16 cellular contexts compared by ENCODE assay signal in genomic region chr2:218044599-218044998, GRCh38. TPM values are rescaled to one million over a fixed set of nuclear protein-coding genes. Genes with fewer than 3 reads are reported as not detected.
DNase-seq lines count a peak whose midpoint lies in the region; ATAC-seq, FAIRE-seq and TF ChIP-seq lines count a peak whose summit lies in the region.
"Not testable (repeated sequence)": the region's sequence is repeated elsewhere in the genome, so short reads cannot be mapped to it uniquely, and the experiment has no call there.
"Had no signal": no experiment of that assay in that cellular context is flagged by ENCODE, and none has a peak within 500 bp of the region (broad histone marks: within the 10 kb centered on the region; RNA-seq: fewer than 3 reads in every experiment).

No MANE protein-coding gene starts in this region.

- H4K20me1 ChIP-seq in K562 (replicated peaks; ENCODE audit: control insufficient read depth, insufficient read depth, low read length): not testable (repeated sequence)

- H3K36me3 Mint-ChIP-seq in CD14-positive monocyte: peaks cover 11 to 12% of the 10 kb centered on the region in 2 donors
- H3K36me3 Mint-ChIP-seq in T-helper 1 cell treated with Interleukin-12 subunit alpha and Interleukin-12 subunit beta and Interleukin-4 antibody, amounts not matched to agents 30 μg/mL and 1 μg/mL, for 36 hours (ENCODE audit: low read depth): peaks cover 17% of the 10 kb centered on the region
- not testable (repeated sequence) for H3K36me3 Mint-ChIP-seq in activated naive CD8-positive, alpha-beta T cell

- FAIRE-seq in K562 (lab: Jason Lieb, UNC): not testable (repeated sequence)

- DNase-seq in CD14-positive monocyte (ENCODE audit: low spot score); K562 (ENCODE audit: extremely low read depth in 1 of 4, low spot score in 3 of 4): not testable (repeated sequence)

- not testable (repeated sequence) for TF ChIP-seq CTCF in CD14-positive monocyte (IDR thresholded peaks at IDR 0.05); HEK293 (tag by site-specific recombination; IDR thresholded peaks at IDR 0.05); K562 (IDR thresholded peaks at IDR 0.05 in 2 of 3, conservative IDR thresholded peaks at IDR 0.05 in 1 of 3; ENCODE audit: insufficient read depth in 2 of 3, low read depth in 1 of 3, low read length in 3 of 3)

- not testable (repeated sequence) for H3K79me2 ChIP-seq in K562 (ENCODE audit: control insufficient read depth, insufficient read depth, low read length)

- H3K27me3 ChIP-seq in K562 (ENCODE audit: control insufficient read depth in 2 of 2, insufficient read depth in 2 of 2, low read length in 2 of 2): not testable (repeated sequence)

- H3K27ac Mint-ChIP-seq in CD14-positive monocyte: peak overlapping the region in 4 of 7 donors; percentile 72 to 92 (median 76)
- peak overlapping the region; percentile 15 for H3K27ac Mint-ChIP-seq in T-helper 1 cell treated with Interleukin-12 subunit alpha and Interleukin-12 subunit beta and Interleukin-4 antibody, amounts not matched to agents 30 μg/mL and 1 μg/mL, for 36 hours
- peak overlapping the region; percentile 23 for H3K27ac Mint-ChIP-seq in activated naive CD8-positive, alpha-beta T cell

- peaks cover 0 to 14% (median 9%) of the 10 kb centered on the region in 7 donors for H3K9me3 Mint-ChIP-seq in CD14-positive monocyte
- H3K9me3 Mint-ChIP-seq in T-helper 1 cell treated with Interleukin-12 subunit alpha and Interleukin-12 subunit beta and Interleukin-4 antibody, amounts not matched to agents 30 μg/mL and 1 μg/mL, for 36 hours: peaks cover 28% of the 10 kb centered on the region
- not testable (repeated sequence) for H3K9me3 Mint-ChIP-seq in activated naive CD8-positive, alpha-beta T cell (ENCODE audit: low read depth)

- in situ Hi-C loops in K562 (cut with MboI): not testable (repeated sequence)

- WGBS in K562 (ENCODE audit: insufficient coverage, low coverage, missing lambda C conversion rate): 0% methylated on average over 1 of the region's 1 CpG

- CTCF ChIA-PET in HEK293 (lab: Yijun Ruan, JAX): interaction anchor here (0.6 to 2.4 kb wide), 8 partner anchors 10 to 259 kb away, joined by 3 to 6 read pairs (median 4); partner anchors contain the start of gene RUFY4
- CTCF ChIA-PET in K562 (lab: Yijun Ruan, JAX; ENCODE audit: low intra/inter-chr PET ratio): not testable (repeated sequence)

- intact Hi-C loops in CD14-positive monocyte (cut with micrococcal nuclease); K562 (cut with micrococcal nuclease): not testable (repeated sequence)

- H3K27ac ChIP-seq in HEK293 (ENCODE audit: extremely low read depth, low read depth, low read length); K562 (ENCODE audit: extremely low read depth, low read depth, low read length): not testable (repeated sequence)

- not testable (repeated sequence) for H3K9me3 ChIP-seq in HEK293 (ENCODE audit: control insufficient read depth, insufficient read depth, low read depth, low read length); K562 (replicated peaks; ENCODE audit: control insufficient read depth, insufficient read depth, low read depth, low read length)

- not testable (repeated sequence) for ATAC-seq in SK-N-SH treated with all-trans-retinoic acid at 6 μM for 48 hours, K562

- not testable (repeated sequence) for TF ChIP-seq EP300 in K562 (IDR thresholded peaks at IDR 0.05; ENCODE audit: low read length)

- H3K36me3 ChIP-seq in HEK293 (ENCODE audit: control insufficient read depth in 2 of 2, insufficient read depth in 1 of 2, low read length in 2 of 2); K562 (ENCODE audit: control insufficient read depth, insufficient read depth, low read length): not testable (repeated sequence)

- not testable (repeated sequence) for TF ChIP-seq RAD21 in K562 (CRISPR knock-in tag; conservative IDR thresholded peaks at IDR 0.05 in 1 of 2, IDR thresholded peaks at IDR 0.05 in 1 of 2)

- BruUV-seq in K562 (replicated peaks; lab: Mats Ljungman, UMichigan): not testable (repeated sequence)

- H3K4me1 ChIP-seq in HEK293 (ENCODE audit: control insufficient read depth, insufficient read depth, low read length); K562 (replicated peaks in 1 of 2; ENCODE audit: control insufficient read depth in 2 of 2, insufficient read depth in 2 of 2, low read length in 2 of 2): not testable (repeated sequence)

- POLR2A ChIA-PET in HEK293 (lab: Yijun Ruan, JAX): not testable (repeated sequence)
- POLR2A ChIA-PET in K562 (lab: Yijun Ruan, JAX): interaction anchor here (0.6 kb wide), 1 partner anchor 219 kb away, joined by 3 read pairs; no protein-coding TSS in a partner anchor

- not testable (repeated sequence) for H3K4me2 ChIP-seq in K562 (ENCODE audit: insufficient read depth, low read length)

- not testable (repeated sequence) for H3K4me3 Mint-ChIP-seq in CD14-positive monocyte; T-helper 1 cell treated with Interleukin-12 subunit alpha and Interleukin-12 subunit beta and Interleukin-4 antibody, amounts not matched to agents 30 μg/mL and 1 μg/mL, for 36 hours; activated naive CD8-positive, alpha-beta T cell

- H3K9me1 ChIP-seq in K562 (ENCODE audit: control insufficient read depth, insufficient read depth, low read length): not testable (repeated sequence)

- H2AFZ ChIP-seq in K562 (ENCODE audit: low read depth, low read length): not testable (repeated sequence)

- H3K9ac ChIP-seq in K562 (ENCODE audit: insufficient read depth in 1 of 2, low read depth in 2 of 2, low read length in 2 of 2): not testable (repeated sequence)

- H3K4me1 Mint-ChIP-seq in CD14-positive monocyte: peaks cover 73% of the 10 kb centered on the region
- H3K4me1 Mint-ChIP-seq in T-helper 1 cell treated with Interleukin-12 subunit alpha and Interleukin-12 subunit beta and Interleukin-4 antibody, amounts not matched to agents 30 μg/mL and 1 μg/mL, for 36 hours (ENCODE audit: low read depth): peaks cover 15% of the 10 kb centered on the region
- H3K4me1 Mint-ChIP-seq in activated naive CD8-positive, alpha-beta T cell (ENCODE audit: low read depth): not testable (repeated sequence)

- H3K4me3 ChIP-seq in HEK293 (ENCODE audit: low read depth, low read length); K562: not testable (repeated sequence)

- not testable (repeated sequence) for H3K27me3 Mint-ChIP-seq in CD14-positive monocyte (ENCODE audit: low read depth in 3 of 3); T-helper 1 cell treated with Interleukin-12 subunit alpha and Interleukin-12 subunit beta and Interleukin-4 antibody, amounts not matched to agents 30 μg/mL and 1 μg/mL, for 36 hours (ENCODE audit: low read depth); activated naive CD8-positive, alpha-beta T cell

- not testable (repeated sequence) for TF ChIP-seq POLR2A in K562 (conservative IDR thresholded peaks at IDR 0.05)

TF ChIP-seq in HEK293, 187 proteins besides CTCF, POLR2A, EP300 and RAD21:
- peak; percentile 86 for TF ChIP-seq ZNF146 (tag by site-specific recombination; IDR thresholded peaks at IDR 0.05)

TF ChIP-seq in SK-N-SH treated with all-trans-retinoic acid at 6 μM for 48 hours, 23 proteins besides CTCF, POLR2A, EP300 and RAD21:
- peak; percentile 58; the same call in 1 of the 2 replicates for TF ChIP-seq ZNF8 (CRISPR knock-in tag; IDR thresholded peaks at IDR 0.05)

TF ChIP-seq in K562, 482 proteins besides CTCF, POLR2A, EP300 and RAD21:
- peak; percentile 31 for TF ChIP-seq ZNF146 (CRISPR knock-in tag; IDR thresholded peaks at IDR 0.05; ENCODE audit: unreplicated experiment)

RNA-seq across cellular contexts. Expression of gene RUFY4, which starts 24.5 kb away (rescaled TPM):
- under 1 TPM; 0.65 to 0.68 TPM for polyA plus RNA-seq in CD14-positive monocyte
- total RNA-seq in K562 (2011; cell fraction: chromatin; rRNA removed; ENCODE audit: low replicate concordance): not detected in 2 replicates
- total RNA-seq in K562 (2011; cell fraction: nucleolus; rRNA removed): not detected in 2 replicates
- not detected in 2 replicates for total RNA-seq in K562 (2011; cell fraction: nucleoplasm; rRNA removed)
- total RNA-seq in K562 (2014; rRNA removed): not detected in 2 replicates
- total RNA-seq in K562 (2014; rRNA removed; fragmentation: Illumina TruSeq; extraction: Trizol): not detected in 2 replicates
- total RNA-seq in K562 (2015; rRNA removed; fragmentation: Illumina TruSeq; extraction: Trizol): not detected in 2 replicates
- total RNA-seq in K562 (2021): not detected in 2 replicates
- polyA plus RNA-seq in K562 (2011; rRNA removed): not detected in 2 replicates
- polyA plus RNA-seq in K562 (2011; cell fraction: cytosol; rRNA removed): not detected in 2 replicates
- polyA plus RNA-seq in K562 (2011; cell fraction: nucleus; rRNA removed): 0.04 TPM in 1 of 2 replicates, not detected in the other
- not detected in 2 replicates for polyA plus RNA-seq in K562 (2012)
- not detected in 2 replicates for polyA plus RNA-seq in K562 (2014; fragmentation: Illumina TruSeq; extraction: Trizol)
- polyA plus RNA-seq in K562 (2014; fragmentation: Nextera tagmentation; extraction: Ambion mirVana): not detected
- not detected in 2 replicates for polyA plus RNA-seq in K562 (2014; rRNA removed)
- not detected in 2 replicates for polyA minus RNA-seq in K562 (2011; rRNA and poly(A)+ RNA removed)
- polyA minus RNA-seq in K562 (2011; cell fraction: cytosol; rRNA and poly(A)+ RNA removed): not detected in 2 replicates
- polyA minus RNA-seq in K562 (2011; cell fraction: nucleus; rRNA and poly(A)+ RNA removed): not detected in 2 replicates
- total RNA-seq: A172; B cell; Caco-2; CD8-positive, alpha-beta memory T cell; Daoy had no signal
- polyA plus RNA-seq: AG04450; BJ; CD8-positive, alpha-beta memory T cell had no signal

RNA-seq across cellular contexts. Expression of gene TNS1, which starts 41.8 kb away (rescaled TPM):
- polyA plus RNA-seq in CD14-positive monocyte (1 to 10 TPM in 1 of 2 donors, under 1 TPM in 1; 0.26 to 1.6 TPM), K562 (2011; rRNA removed) (0.61 and 1.3 TPM in 2 replicates), K562 (2014; fragmentation: Illumina TruSeq; extraction: Trizol) (1.8 and 2.7 TPM in 2 replicates), K562 (2014; fragmentation: Nextera tagmentation; extraction: Ambion mirVana) (under 1 TPM; 0.13 to 0.18 TPM), K562 (2014; rRNA removed) (1.1 and 1.4 TPM in 2 replicates)
- total RNA-seq in K562 (2011; cell fraction: chromatin; rRNA removed; ENCODE audit: low replicate concordance): 5.0 and 10.2 TPM in 2 replicates
- total RNA-seq in K562 (2011; cell fraction: nucleolus; rRNA removed): 3.6 and 5.0 TPM in 2 replicates
- total RNA-seq in K562 (2011; cell fraction: nucleoplasm; rRNA removed): 4.4 and 9.5 TPM in 2 replicates
- total RNA-seq in K562 (2014; rRNA removed) (0.77 and 1.0 TPM in 2 replicates), K562 (2014; rRNA removed; fragmentation: Illumina TruSeq; extraction: Trizol) (0.47 and 0.51 TPM in 2 replicates), K562 (2015; rRNA removed; fragmentation: Illumina TruSeq; extraction: Trizol) (0.18 and 0.23 TPM in 2 replicates), K562 (2021) (1.9 and 2.0 TPM in 2 replicates)
- 0.44 and 1.1 TPM in 2 replicates for polyA plus RNA-seq in K562 (2011; cell fraction: cytosol; rRNA removed)
- polyA plus RNA-seq in K562 (2011; cell fraction: nucleus; rRNA removed): 0.86 and 3.4 TPM in 2 replicates
- 1.7 and 1.9 TPM in 2 replicates for polyA plus RNA-seq in K562 (2012)
- polyA minus RNA-seq in K562 (2011; rRNA and poly(A)+ RNA removed): 1.4 and 1.6 TPM in 2 replicates
- 1.3 and 2.3 TPM in 2 replicates for polyA minus RNA-seq in K562 (2011; cell fraction: cytosol; rRNA and poly(A)+ RNA removed)
- 1.9 and 2.8 TPM in 2 replicates for polyA minus RNA-seq in K562 (2011; cell fraction: nucleus; rRNA and poly(A)+ RNA removed)
- total RNA-seq: CD8-positive, alpha-beta T cell had no signal
- polyA plus RNA-seq: CD4-positive, alpha-beta memory T cell; CD4-positive, CD25-positive, alpha-beta regulatory T cell; CD8-positive, alpha-beta memory T cell had no signal

Comparison
In these comparisons a context has a peak if more than half of its experiments do, and no peak if none do; other contexts are left out.
1. H3K27ac Mint-ChIP-seq: peak in every context shown above with its lines; median percentile 76 in CD14-positive monocyte; 23 in activated naive CD8-positive, alpha-beta T cell; 15 in T-helper 1 cell treated with Interleukin-12 subunit alpha and Interleukin-12 subunit beta and Interleukin-4 antibody, amounts not matched to agents 30 μg/mL and 1 μg/mL, for 36 hours.